8 cellular contexts compared by ENCODE assay signal in genomic region chr7:140397784-140398750, GRCh38. TPM values are rescaled to one million over a fixed set of nuclear protein-coding genes. Genes with fewer than 3 reads are reported as not detected.
A peak's percentile ranks its signal among the peaks of the same experiment; 100 is the strongest.
DNase-seq lines count a peak whose midpoint lies in the region; ATAC-seq and TF ChIP-seq lines count a peak whose summit lies in the region.

TSS of gene SLC37A3 (minus strand) at chr7:140398530. CDS start at chr7:140382526, 16,004 bp downstream.

- H3K36me3 ChIP-seq in Loucy (ENCODE audit: insufficient read depth, low read length) (no peaks in the 10 kb centered on the region), SK-N-MC (ENCODE audit: insufficient read depth, low read length) (no peaks in the 10 kb centered on the region)

- peak; percentile 75 for DNase-seq in EL
- peak; percentile 32 for DNase-seq in GOT3 (lab: John Stamatoyannopoulos, UW)
- DNase-seq in SK-N-MC (ENCODE audit: low read depth, low spot score), result no peak
- DNase-seq in globus pallidus (ENCODE audit: low spot score), result peak; percentile 72
- DNase-seq in omental fat pad (ENCODE audit: low spot score), result peak; percentile 70

- H3K4me3 ChIP-seq in Loucy (ENCODE audit: low read length, poor library complexity, severe bottlenecking), result peak within 1 kb of the TSS; percentile 99
- H3K4me3 ChIP-seq in SK-N-MC, result peak within 1 kb of the TSS; percentile 89

- peak within 1 kb of the TSS; percentile 79 for H3K27ac Mint-ChIP-seq in activated naive CD4-positive, alpha-beta T cell treated with anti-CD3 and anti-CD28 coated beads, Interleukin-2, amount 50 U/mL, for 24 hours

- peak within 1 kb of the TSS; percentile 86 for H2AFZ ChIP-seq in Loucy (ENCODE audit: low read length)

- peak within 1 kb of the TSS; percentile 94 for H3K9ac ChIP-seq in Loucy (ENCODE audit: low read depth, low read length, poor library complexity, severe bottlenecking)
- H3K9ac ChIP-seq in SK-N-MC (ENCODE audit: insufficient read length), result peak within 1 kb of the TSS; percentile 85

- H3F3A ChIP-seq in Loucy (ENCODE audit: low read depth), result no peaks in the 10 kb centered on the region

- peaks cover 14% of the 10 kb centered on the region for H4K20me1 ChIP-seq in Loucy (ENCODE audit: insufficient read depth, low read length, poor library complexity, severe bottlenecking)

- H3K27me3 Mint-ChIP-seq in activated naive CD4-positive, alpha-beta T cell treated with anti-CD3 and anti-CD28 coated beads, Interleukin-2, amount 50 U/mL, for 24 hours, result no peaks in the 10 kb centered on the region

- peaks cover 30% of the 10 kb centered on the region for H3K79me2 ChIP-seq in Loucy (ENCODE audit: insufficient read depth, low read length)

- TF ChIP-seq CTCF in Loucy (conservative IDR thresholded peaks at IDR 0.05; ENCODE audit: low read length), result no peak
- no peak for TF ChIP-seq CTCF in omental fat pad (IDR thresholded peaks at IDR 0.05)

- peaks cover 16% of the 10 kb centered on the region for H3K4me1 ChIP-seq in Loucy (ENCODE audit: insufficient read depth, low read length, poor library complexity, severe bottlenecking)

- H3K9me2 ChIP-seq in Loucy (replicated peaks; ENCODE audit: low read depth, low read length), result no peaks in the 10 kb centered on the region

- peak within 1 kb of the TSS; percentile 99 for H3K4me2 ChIP-seq in Loucy (ENCODE audit: low read depth, low read length, poor library complexity, severe bottlenecking)

- H3K9me3 ChIP-seq in Loucy (ENCODE audit: insufficient read depth, low read depth, low read length), result no peaks in the 10 kb centered on the region
- no peaks in the 10 kb centered on the region for H3K9me3 ChIP-seq in SK-N-MC (ENCODE audit: low read depth, low read length)

- H3K9me3 Mint-ChIP-seq in activated naive CD4-positive, alpha-beta T cell treated with anti-CD3 and anti-CD28 coated beads, Interleukin-2, amount 50 U/mL, for 24 hours, result no peaks in the 10 kb centered on the region

- peaks cover 29% of the 10 kb centered on the region for H3K4me1 Mint-ChIP-seq in activated naive CD4-positive, alpha-beta T cell treated with anti-CD3 and anti-CD28 coated beads, Interleukin-2, amount 50 U/mL, for 24 hours

- ATAC-seq in omental fat pad (ENCODE audit: low FRiP score), result peak; percentile 92

- H3K36me3 Mint-ChIP-seq in activated naive CD4-positive, alpha-beta T cell treated with anti-CD3 and anti-CD28 coated beads, Interleukin-2, amount 50 U/mL, for 24 hours, result no peaks in the 10 kb centered on the region

- peak within 1 kb of the TSS; percentile 93 for H3K4me3 Mint-ChIP-seq in activated naive CD4-positive, alpha-beta T cell treated with anti-CD3 and anti-CD28 coated beads, Interleukin-2, amount 50 U/mL, for 24 hours

- no peaks in the 10 kb centered on the region for H3K27me3 ChIP-seq in Loucy (ENCODE audit: insufficient read depth, low read length, poor library complexity, severe bottlenecking)

- H3K27ac ChIP-seq in SK-N-MC (no peak within 1 kb of the TSS), temporal lobe (ENCODE audit: low read depth, low read length) (no peak within 1 kb of the TSS)

RNA-seq across cellular contexts. Expression of gene SLC37A3, which starts in this region (rescaled TPM):
- total RNA-seq in omental fat pad, result 100 to 1,000 TPM in 1 of 4 donors, 10 to 100 TPM in 3; 64.6 to 109 (median 72.7) TPM
- 105 TPM for total RNA-seq in temporal lobe
